32 cellular contexts compared by ENCODE assay signal in genomic region chr10:77397103-77397502, GRCh38.
"Had no signal": no experiment of that assay in that cellular context is flagged by ENCODE, and none has a peak within 500 bp of the region (broad histone marks: within the 10 kb centered on the region; RNA-seq: fewer than 3 reads in every experiment).

No MANE protein-coding gene starts in this region.

- H3K36me3 ChIP-seq: brain microvascular endothelial cell, gastroesophageal sphincter, heart right ventricle, WERI-Rb-1 had no signal

- H3K4me3 Mint-ChIP-seq: activated B cell treated with CpG ODN at 0.5 μM for 24 hours; activated CD8-positive, alpha-beta T cell treated with anti-CD3 and anti-CD28 coated beads for 36 hours; activated naive CD8-positive, alpha-beta T cell; activated T-cell treated with anti-CD3 and anti-CD28 coated beads, Interleukin-2, amount 50 U/mL, for 4 hours; activated T-helper 17 cell treated with anti-CD3 and anti-CD28 coated beads, Interleukin-2, amount 50 U/mL, for 72 hours; central memory CD8-positive, alpha-beta T cell; dendritic cell treated with granulocyte-macrophage colony-stimulating factor and Interleukin-4, amounts not matched to agents 40 ng/mL and 50 ng/mL, for 4 days; endodermal cell; T-helper 17 cell; T-helper 2 cell treated with Interferon-gamma antibody and Interleukin-4, amounts not matched to agents 5 μg/mL and 100 μg/mL, for 36 hours had no signal

- H3K36me3 Mint-ChIP-seq: activated naive CD8-positive, alpha-beta T cell had no signal

- H3K4me3 ChIP-seq: coronary artery, dorsolateral prefrontal cortex, gastroesophageal sphincter, heart right ventricle had no signal

- FAIRE-seq: astrocyte had no signal

- H3K27ac ChIP-seq: brain microvascular endothelial cell, coronary artery, foreskin keratinocyte, heart right ventricle, WERI-Rb-1 had no signal

- H3K9me3 ChIP-seq: gastroesophageal sphincter, heart right ventricle had no signal

- H3K9me3 Mint-ChIP-seq: activated B cell treated with CpG ODN at 0.5 μM for 24 hours; activated CD8-positive, alpha-beta T cell treated with anti-CD3 and anti-CD28 coated beads for 36 hours; activated T-cell treated with anti-CD3 and anti-CD28 coated beads, Interleukin-2, amount 50 U/mL, for 4 hours; activated T-helper 17 cell treated with anti-CD3 and anti-CD28 coated beads, Interleukin-2, amount 50 U/mL, for 72 hours; central memory CD8-positive, alpha-beta T cell; dendritic cell treated with granulocyte-macrophage colony-stimulating factor and Interleukin-4, amounts not matched to agents 40 ng/mL and 50 ng/mL, for 4 days; endodermal cell; T-helper 2 cell treated with Interferon-gamma antibody and Interleukin-4, amounts not matched to agents 5 μg/mL and 100 μg/mL, for 36 hours had no signal

- DNase-seq: activated B cell treated with CpG ODN at 0.5 μM for 24 hours; activated CD4-positive, alpha-beta T cell treated with anti-CD3 and anti-CD28 coated beads for 48 hours; activated CD4-positive, alpha-beta T cell treated with anti-CD3 and anti-CD28 coated beads, Interleukin-2, amount 50 U/mL, for 1 hour; activated CD4-positive, alpha-beta T cell treated with anti-CD3 and anti-CD28 coated beads, Interleukin-2, amount 50 U/mL, for 48 hours; activated CD8-positive, alpha-beta memory T cell treated with anti-CD3 and anti-CD28 coated beads for 24 hours; activated CD8-positive, alpha-beta T cell treated with anti-CD3 and anti-CD28 coated beads for 36 hours; activated effector memory CD4-positive, alpha-beta T cell treated with Interleukin-2 at 50 U/mL for 16 hours; activated gamma-delta T cell treated with Interleukin-2 at 50 U/mL for 16 hours; activated naive CD4-positive, alpha-beta T cell treated with anti-CD3 and anti-CD28 coated beads, Interleukin-2, amount 50 U/mL, for 16 hours; activated naive CD4-positive, alpha-beta T cell treated with Interleukin-2 at 50 U/mL for 16 hours; activated T-cell treated with anti-CD3 and anti-CD28 coated beads, Interleukin-2, amount 50 U/mL, for 4 hours; amniotic stem cell; anterior cingulate cortex; brain microvascular endothelial cell; dorsolateral prefrontal cortex; effector memory CD4-positive, alpha-beta T cell; foreskin keratinocyte; heart right ventricle; T-helper 17 cell; T1000; WERI-Rb-1 had no signal

- H3K27me3 Mint-ChIP-seq: activated B cell treated with CpG ODN at 0.5 μM for 24 hours; activated CD8-positive, alpha-beta T cell treated with anti-CD3 and anti-CD28 coated beads for 36 hours; activated naive CD8-positive, alpha-beta T cell had no signal

- H3K27ac Mint-ChIP-seq: activated B cell treated with CpG ODN at 0.5 μM for 24 hours; activated CD8-positive, alpha-beta T cell treated with anti-CD3 and anti-CD28 coated beads for 36 hours; activated naive CD8-positive, alpha-beta T cell; activated T-helper 17 cell treated with anti-CD3 and anti-CD28 coated beads, Interleukin-2, amount 50 U/mL, for 72 hours; dendritic cell treated with granulocyte-macrophage colony-stimulating factor and Interleukin-4, amounts not matched to agents 40 ng/mL and 50 ng/mL, for 4 days; endodermal cell; T-helper 17 cell; T-helper 2 cell treated with Interferon-gamma antibody and Interleukin-4, amounts not matched to agents 5 μg/mL and 100 μg/mL, for 36 hours had no signal

- H3K27me3 ChIP-seq: brain microvascular endothelial cell, dorsolateral prefrontal cortex, foreskin keratinocyte, gastroesophageal sphincter had no signal

- H3K4me1 Mint-ChIP-seq: activated B cell treated with CpG ODN at 0.5 μM for 24 hours; activated T-helper 17 cell treated with anti-CD3 and anti-CD28 coated beads, Interleukin-2, amount 50 U/mL, for 72 hours; central memory CD8-positive, alpha-beta T cell; endodermal cell; T-helper 17 cell had no signal

- ATAC-seq: activated CD4-positive, CD25-positive, alpha-beta regulatory T cell treated with anti-CD3 and anti-CD28 coated beads, Interleukin-2, amount 50 U/mL, for 24 hours; activated CD8-positive, alpha-beta T cell treated with anti-CD3 and anti-CD28 coated beads for 36 hours; activated T-cell treated with anti-CD3 and anti-CD28 coated beads, Interleukin-2, amount 50 U/mL, for 4 hours; activated T-helper 17 cell treated with anti-CD3 and anti-CD28 coated beads, Interleukin-2, amount 50 U/mL, for 72 hours; esophagus mucosa; foreskin keratinocyte; gastroesophageal sphincter; heart right ventricle; T-helper 17 cell had no signal
